ENCODE assay signal across 1 cellular context in genomic region chr3:197541756-197542539, GRCh38.
TF ChIP-seq lines count a peak whose summit lies in the region.

No MANE protein-coding gene starts in this region.

TF ChIP-seq in H1, 55 proteins besides CTCF, POLR2A, EP300 and RAD21 (continued from another document):
- peak; percentile 86 to 91; a peak in 3 of 4 replicates for TF ChIP-seq SIN3A (conservative IDR thresholded peaks at IDR 0.05 in 1 of 2, IDR thresholded peaks at IDR 0.05 in 1 of 2; ENCODE audit: low read depth in 1 of 2, low read length in 2 of 2)
- peak; percentile 71 to 91; a peak in 3 of 4 replicates for TF ChIP-seq HDAC2 (IDR thresholded peaks at IDR 0.05; ENCODE audit: borderline replicate concordance in 1 of 2, low read depth in 2 of 2, low read length in 2 of 2)
- no peak for TF ChIP-seq FOSL1 (IDR thresholded peaks at IDR 0.05; ENCODE audit: insufficient read depth, low read depth, low read length)
- TF ChIP-seq KDM4A (IDR thresholded peaks at IDR 0.05; ENCODE audit: low read depth, low read length, severe bottlenecking): no peak
- no peak for TF ChIP-seq TAF7 (optimal IDR thresholded peaks at IDR 0.05; ENCODE audit: borderline replicate concordance, low read depth, low read length)
- no peak for TF ChIP-seq RFX5 (IDR thresholded peaks at IDR 0.05; ENCODE audit: borderline replicate concordance, low read depth, low read length)
- TF ChIP-seq SRF (IDR thresholded peaks at IDR 0.05; ENCODE audit: low read depth, low read length): no peak
- TF ChIP-seq TAF1 (IDR thresholded peaks at IDR 0.05; ENCODE audit: low read depth, low read length): peak; percentile 55; the same call in 1 of the 2 replicates
- TF ChIP-seq BCL11A (IDR thresholded peaks at IDR 0.05; ENCODE audit: low read depth in 2 of 2, low read length in 2 of 2): no peak
- peak; percentile 13 for TF ChIP-seq ASH2L (IDR thresholded peaks at IDR 0.05; ENCODE audit: low read length)
- no peak for TF ChIP-seq POLR2AphosphoS5 (IDR thresholded peaks at IDR 0.05; ENCODE audit: low read depth, low read length)
- TF ChIP-seq JUN (IDR thresholded peaks at IDR 0.05; ENCODE audit: low read depth, low read length): no peak
- TF ChIP-seq USF2 (IDR thresholded peaks at IDR 0.05; ENCODE audit: low read length): peak; percentile 97
- TF ChIP-seq SUZ12 (IDR thresholded peaks at IDR 0.05; ENCODE audit: low read length): no peak
- TF ChIP-seq SAP30 (IDR thresholded peaks at IDR 0.05; ENCODE audit: insufficient read depth, insufficient replicate concordance, low read length): peak; percentile 56
- TF ChIP-seq CHD7 (IDR thresholded peaks at IDR 0.05; ENCODE audit: insufficient replicate concordance, low read length): no peak
- no peak for TF ChIP-seq ZNF274 (IDR thresholded peaks at IDR 0.05; ENCODE audit: borderline replicate concordance, extremely low read depth, low read length)
- no peak for TF ChIP-seq GABPA (IDR thresholded peaks at IDR 0.05; ENCODE audit: borderline replicate concordance, insufficient read depth, low read length)
- no peak for TF ChIP-seq CBX8 (IDR thresholded peaks at IDR 0.05; ENCODE audit: borderline replicate concordance, low read depth, low read length)
- peak; percentile 72 for TF ChIP-seq NANOG (IDR thresholded peaks at IDR 0.05; ENCODE audit: insufficient read depth, low read depth, low read length, poor library complexity, severe bottlenecking)
- peak; percentile 88; the same call in 1 of the 2 replicates for TF ChIP-seq GTF2F1 (IDR thresholded peaks at IDR 0.05; ENCODE audit: borderline replicate concordance, low read depth, low read length)
- peak; percentile 56; the same call in 1 of the 2 replicates for TF ChIP-seq TEAD4 (IDR thresholded peaks at IDR 0.05; ENCODE audit: low read depth, low read length)
- TF ChIP-seq CHD2 (IDR thresholded peaks at IDR 0.05; ENCODE audit: low read length): peak; percentile 66; the same call in 1 of the 2 replicates
- TF ChIP-seq EZH2 (IDR thresholded peaks at IDR 0.05; ENCODE audit: low read depth, low read length, severe bottlenecking): no peak
- peak; percentile 75 for TF ChIP-seq CTBP2 (IDR thresholded peaks at IDR 0.05; ENCODE audit: borderline replicate concordance, insufficient read depth, insufficient read length, low read length)
- no peak for TF ChIP-seq CBX5 (IDR thresholded peaks at IDR 0.05; ENCODE audit: low read depth, low read length)
- no peak for TF ChIP-seq EGR1 (IDR thresholded peaks at IDR 0.05; ENCODE audit: borderline replicate concordance, low read depth, low read length)
- TF ChIP-seq MAX (IDR thresholded peaks at IDR 0.05): peak; percentile 19; the same call in 1 of the 2 replicates
- no peak for TF ChIP-seq SP2 (IDR thresholded peaks at IDR 0.05; ENCODE audit: low read length)
- no peak for TF ChIP-seq TCF12 (IDR thresholded peaks at IDR 0.05; ENCODE audit: low read depth, low read length)
- peak; percentile 74; the same call in 1 of the 2 replicates for TF ChIP-seq ATF2 (IDR thresholded peaks at IDR 0.05; ENCODE audit: low read length)
- peak; percentile 25; the same call in 1 of the 2 replicates for TF ChIP-seq E2F6 (IDR thresholded peaks at IDR 0.05)
- TF ChIP-seq HDAC6 (IDR thresholded peaks at IDR 0.05; ENCODE audit: low read depth, low read length): no peak
- TF ChIP-seq CREB1 (IDR thresholded peaks at IDR 0.05): no peak; the same call in 1 of the 2 replicates
TF ChIP-seq in H1: peak in this region for 16.
